Comparison of ENCODE assay signal across 13 cellular contexts in the genomic region with DNA sequence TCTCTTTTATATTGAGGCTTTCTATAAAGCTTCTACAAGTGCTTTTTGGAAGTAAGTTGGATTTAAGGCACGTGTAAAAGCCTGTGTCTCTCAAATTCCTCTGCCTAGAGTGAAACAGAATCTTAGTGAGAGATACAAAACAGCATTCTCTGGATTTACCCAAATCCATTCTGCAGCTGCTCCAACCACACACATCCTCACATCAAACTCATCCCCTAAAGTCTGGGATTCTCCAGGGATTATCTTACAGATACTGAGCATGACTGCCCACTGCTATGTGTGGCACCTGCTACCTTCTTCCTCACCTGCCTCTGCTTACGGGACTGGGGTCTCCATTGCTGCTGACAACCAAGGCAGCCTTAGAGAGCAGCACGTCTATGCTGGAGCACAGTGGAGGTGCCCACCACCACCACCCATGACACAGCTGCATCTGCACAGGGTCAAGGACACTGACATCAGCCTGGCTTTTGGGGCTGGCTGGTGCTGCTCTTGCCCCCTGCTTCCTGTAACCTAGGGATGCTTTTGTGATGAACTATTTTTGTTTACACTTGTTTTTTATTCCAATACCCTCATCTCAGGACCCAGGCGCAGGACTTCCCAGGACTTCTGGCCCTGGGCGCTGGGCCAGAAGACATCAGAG.
DNase-seq lines count a peak whose midpoint lies in the region; ATAC-seq, FAIRE-seq and TF ChIP-seq lines count a peak whose summit lies in the region.
"Had no signal": no experiment of that assay in that cellular context is flagged by ENCODE, and none has a peak within 500 bp of the region (broad histone marks: within the 10 kb centered on the region; RNA-seq: fewer than 3 reads in every experiment).

No MANE protein-coding gene starts in this region.

- no peak for DNase-seq in SK-N-SH
- no peak for DNase-seq in fibroblast of lung (ENCODE audit: low read depth in 2 of 2)
- DNase-seq in spleen, result no peak
- no peak for DNase-seq in NCI-H524 (lab: John Stamatoyannopoulos, UW)
- DNase-seq in MV-4-11 (lab: John Stamatoyannopoulos, UW), result no peak
- no peak for DNase-seq in H54 (ENCODE audit: insufficient read length, low spot score)
- DNase-seq: 8988T, NCI-H2029 treated with DMSO at 0.1 percent for 48 hours, PC-3 had no signal

- TF ChIP-seq EP300 in SK-N-SH (IDR thresholded peaks at IDR 0.05; ENCODE audit: borderline replicate concordance in 1 of 2, low read depth in 1 of 2, low read length in 1 of 2), result no peak

- 90% methylated on average over 5 of the region's 5 CpGs for WGBS in SK-N-SH (ENCODE audit: low lambda C conversion rate)
- 76 to 91% (median 87%) methylated on average over 5 of the region's 5 CpGs for WGBS in spleen, 5 donors

- no peak for TF ChIP-seq CTCF in SK-N-SH (IDR thresholded peaks at IDR 0.05)
- no peak for TF ChIP-seq CTCF in VCaP (conservative IDR thresholded peaks at IDR 0.05)
- TF ChIP-seq CTCF in fibroblast of lung (conservative IDR thresholded peaks at IDR 0.05 in 1 of 2, IDR thresholded peaks at IDR 0.05 in 1 of 2; ENCODE audit: low read depth in 1 of 2, low read length in 2 of 2), result no peak
- TF ChIP-seq CTCF in spleen (IDR thresholded peaks at IDR 0.05 in 8 of 11, conservative IDR thresholded peaks at IDR 0.05 in 3 of 11), result no peak

- H3K9ac ChIP-seq in SK-N-SH, result no peak overlapping the region
- H3K9ac ChIP-seq in fibroblast of lung (ENCODE audit: insufficient read depth, low read length), result no peak overlapping the region

- peaks cover 16 to 37% of the 10 kb centered on the region in 2 experiments for H3K4me1 ChIP-seq in SK-N-SH (ENCODE audit: control insufficient read depth in 1 of 2, insufficient read depth in 2 of 2, low read depth in 1 of 2, low read length in 1 of 2)
- H3K4me1 ChIP-seq in fibroblast of lung (ENCODE audit: control insufficient read depth, extremely low read depth, insufficient read depth, low read length), result peaks cover 23% of the 10 kb centered on the region
- H3K4me1 ChIP-seq in spleen, result peaks cover 13 to 66% (median 39%) of the 10 kb centered on the region in 6 donors

- FAIRE-seq in H54 (lab: Jason Lieb, UNC), result no peak
- FAIRE-seq: colon, GM12891 had no signal

- ATAC-seq in SK-N-SH treated with all-trans-retinoic acid at 6 μM for 48 hours, result no peak

- peaks cover 27% of the 10 kb centered on the region for H3F3A ChIP-seq in SK-N-SH (replicated peaks; ENCODE audit: insufficient read depth)

- H2AFZ ChIP-seq in SK-N-SH (ENCODE audit: low read depth), result no peak overlapping the region
- H2AFZ ChIP-seq in fibroblast of lung (ENCODE audit: low read length), result no peak overlapping the region

- no peak overlapping the region for H3K4me3 ChIP-seq in SK-N-SH (ENCODE audit: low read depth in 2 of 2, low read length in 1 of 2)
- no peak overlapping the region for H3K4me3 ChIP-seq in fibroblast of lung (replicated peaks in 1 of 4; ENCODE audit: control extremely low read depth in 1 of 4, insufficient read depth in 1 of 4, low read depth in 3 of 4, low read length in 4 of 4)
- peak overlapping the region in 1 of 8 donors; percentile 60 for H3K4me3 ChIP-seq in spleen

- TF ChIP-seq RAD21 in SK-N-SH (IDR thresholded peaks at IDR 0.05; ENCODE audit: low read length), result no peak

- H3K27ac ChIP-seq in SK-N-SH (ENCODE audit: low read depth in 2 of 2, low read length in 1 of 2) (peak overlapping the region; percentile 30 to 83; a peak in 3 of 4 replicates), VCaP (peak overlapping the region; percentile 72), fibroblast of lung (ENCODE audit: insufficient read depth, low read length) (peak overlapping the region; percentile 89), spleen (peak overlapping the region in 7 of 8 donors; percentile 64 to 95 (median 92))

- H3K4me2 ChIP-seq in SK-N-SH, result peak overlapping the region; percentile 58
- H3K4me2 ChIP-seq in fibroblast of lung (ENCODE audit: extremely low read depth, insufficient read depth, low read length), result no peak overlapping the region

- intact Hi-C loops in spleen (cut with DNase I; ENCODE audit: low total_unique reads), result no loop called here

- H3K9me2 ChIP-seq in SK-N-SH, result no peaks in the 10 kb centered on the region

- CTCF ChIA-PET in SK-N-SH (lab: Yijun Ruan, JAX), result interaction anchor here (0.6 to 1.3 kb wide), 3 partner anchors 11 to 724 kb away, joined by 3 to 4 read pairs (median 3); no protein-coding TSS in a partner anchor

- no peaks in the 10 kb centered on the region for H3K9me3 ChIP-seq in SK-N-SH
- no peaks in the 10 kb centered on the region for H3K9me3 ChIP-seq in fibroblast of lung (ENCODE audit: control insufficient read depth, insufficient read depth, low read depth, low read length)
- H3K9me3 ChIP-seq in spleen, result no peaks in the 10 kb centered on the region

- H3K36me3 ChIP-seq in SK-N-SH (replicated peaks in 1 of 2; ENCODE audit: control insufficient read depth in 1 of 2, insufficient read depth in 2 of 2, low read length in 1 of 2), result no peaks in the 10 kb centered on the region
- H3K36me3 ChIP-seq in fibroblast of lung (ENCODE audit: control insufficient read depth, insufficient read depth, low read length), result no peaks in the 10 kb centered on the region
- H3K36me3 ChIP-seq in spleen, result no peaks in the 10 kb centered on the region

- POLR2A ChIA-PET in SK-N-SH (lab: Yijun Ruan, JAX), result no interaction called here

- H3K79me2 ChIP-seq in SK-N-SH (ENCODE audit: insufficient read depth) (no peaks in the 10 kb centered on the region), fibroblast of lung (ENCODE audit: control insufficient read depth, insufficient read depth, low read length) (no peaks in the 10 kb centered on the region)

- H4K20me1 ChIP-seq in SK-N-SH (ENCODE audit: insufficient read depth) (no peaks in the 10 kb centered on the region), fibroblast of lung (ENCODE audit: control insufficient read depth, extremely low read depth, insufficient read depth, low read length) (no peaks in the 10 kb centered on the region)

- no peaks in the 10 kb centered on the region for H3K27me3 ChIP-seq in SK-N-SH (ENCODE audit: insufficient read depth)
- no peaks in the 10 kb centered on the region for H3K27me3 ChIP-seq in fibroblast of lung (ENCODE audit: control insufficient read depth, insufficient read depth, low read length)
- H3K27me3 ChIP-seq in spleen (replicated peaks in 1 of 7), result peaks cover 0 to 3% (median 0%) of the 10 kb centered on the region in 7 donors

- no peak for TF ChIP-seq POLR2A in spleen (IDR thresholded peaks at IDR 0.05)
- no peak for TF ChIP-seq POLR2A in H54 (IDR thresholded peaks at IDR 0.05; ENCODE audit: low read depth, low read length)

TF ChIP-seq in SK-N-SH, 30 proteins besides CTCF, POLR2A, EP300 and RAD21:
- TF ChIP-seq NFIC (IDR thresholded peaks at IDR 0.05; ENCODE audit: borderline replicate concordance) (no peak), FOXM1 (IDR thresholded peaks at IDR 0.05; ENCODE audit: low read depth) (no peak), SIN3A (IDR thresholded peaks at IDR 0.05; ENCODE audit: borderline replicate concordance, low read depth, low read length) (no peak)
- TF ChIP-seq, protein P1, sequence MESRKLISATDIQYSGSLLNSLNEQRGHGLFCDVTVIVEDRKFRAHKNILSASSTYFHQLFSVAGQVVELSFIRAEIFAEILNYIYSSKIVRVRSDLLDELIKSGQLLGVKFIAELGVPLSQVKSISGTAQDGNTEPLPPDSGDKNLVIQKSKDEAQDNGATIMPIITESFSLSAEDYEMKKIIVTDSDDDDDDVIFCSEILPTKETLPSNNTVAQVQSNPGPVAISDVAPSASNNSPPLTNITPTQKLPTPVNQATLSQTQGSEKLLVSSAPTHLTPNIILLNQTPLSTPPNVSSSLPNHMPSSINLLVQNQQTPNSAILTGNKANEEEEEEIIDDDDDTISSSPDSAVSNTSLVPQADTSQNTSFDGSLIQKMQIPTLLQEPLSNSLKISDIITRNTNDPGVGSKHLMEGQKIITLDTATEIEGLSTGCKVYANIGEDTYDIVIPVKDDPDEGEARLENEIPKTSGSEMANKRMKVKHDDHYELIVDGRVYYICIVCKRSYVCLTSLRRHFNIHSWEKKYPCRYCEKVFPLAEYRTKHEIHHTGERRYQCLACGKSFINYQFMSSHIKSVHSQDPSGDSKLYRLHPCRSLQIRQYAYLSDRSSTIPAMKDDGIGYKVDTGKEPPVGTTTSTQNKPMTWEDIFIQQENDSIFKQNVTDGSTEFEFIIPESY (IDR thresholded peaks at IDR 0.05; ENCODE audit: borderline replicate concordance, low read depth), result no peak
TF ChIP-seq in SK-N-SH: peak in this region for 0.

TF ChIP-seq in SK-N-SH treated with all-trans-retinoic acid at 6 μM for 48 hours, 23 proteins besides CTCF, POLR2A, EP300 and RAD21:
- no peak for TF ChIP-seq CSDC2 (CRISPR knock-in tag; IDR thresholded peaks at IDR 0.05)
- TF ChIP-seq ZNF565 (CRISPR knock-in tag; conservative IDR thresholded peaks at IDR 0.05; ENCODE audit: low read depth), result no peak
- no peak for TF ChIP-seq ZNF8 (CRISPR knock-in tag; IDR thresholded peaks at IDR 0.05)
